In the genomic region with DNA sequence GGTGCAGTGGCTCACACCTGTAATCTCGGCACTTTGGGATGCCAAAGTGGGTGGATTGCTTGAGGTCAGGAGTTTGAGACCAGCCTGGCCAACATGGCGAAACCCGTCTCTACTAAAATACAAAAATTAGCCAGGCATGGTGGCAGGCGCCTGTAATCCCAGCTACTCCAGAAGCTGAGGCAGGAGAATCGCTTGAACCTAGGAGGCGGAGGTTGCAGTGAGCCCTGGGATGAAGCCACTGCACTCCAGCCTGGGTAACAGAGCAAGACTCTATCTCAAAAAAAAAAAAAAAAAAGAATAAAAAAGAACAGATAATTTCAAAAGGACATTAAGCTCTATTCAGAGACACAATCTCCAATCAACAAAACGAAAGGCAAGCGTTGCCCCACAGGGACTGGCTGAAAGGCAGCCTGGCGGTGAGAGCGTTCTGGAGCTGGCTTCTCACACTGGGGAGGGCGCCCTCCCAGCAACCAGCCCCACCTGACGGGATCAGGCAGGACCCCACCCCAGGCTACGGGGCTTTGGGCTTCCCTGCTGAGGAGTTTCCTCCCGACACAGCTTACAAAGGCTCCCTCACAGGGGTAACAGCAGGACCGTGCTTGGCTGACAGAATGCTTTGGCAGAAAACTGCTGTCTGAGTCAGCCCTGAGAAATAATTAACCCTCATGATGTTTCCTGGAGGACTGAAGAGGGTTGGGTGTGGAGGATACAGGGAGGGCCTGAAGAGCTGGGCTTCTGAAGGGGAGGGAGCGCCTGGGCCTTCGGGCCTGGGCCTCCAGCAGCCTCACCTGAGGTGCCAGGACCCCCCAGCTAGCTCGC, we compare ENCODE assay signal across 9 cellular contexts. TPM values are rescaled to one million over a fixed set of nuclear protein-coding genes. Genes with fewer than 3 reads are reported as not detected.
DNase-seq lines count a peak whose midpoint lies in the region; ATAC-seq, FAIRE-seq and TF ChIP-seq lines count a peak whose summit lies in the region.
"Had no signal": no experiment of that assay in that cellular context is flagged by ENCODE, and none has a peak within 500 bp of the region (broad histone marks: within the 10 kb centered on the region; RNA-seq: fewer than 3 reads in every experiment).

No MANE protein-coding gene starts in this region.

- H3K4me3 ChIP-seq in BE2C (ENCODE audit: low read depth, low read length), result peak overlapping the region; percentile 39

- no peak; the same call in 1 of the 2 replicates for TF ChIP-seq CTCF in BE2C (IDR thresholded peaks at IDR 0.05; ENCODE audit: low read depth, low read length)

- no peaks in the 10 kb centered on the region for H3K4me1 ChIP-seq in BE2C

- no peak for TF ChIP-seq POLR2A in GM12892 (IDR thresholded peaks at IDR 0.05; ENCODE audit: low read depth, low read length)

- no peak for ATAC-seq in HG02588 (IDR thresholded peaks at IDR 0.05; ENCODE audit: unreplicated experiment)

- DNase-seq in BE2C, result peak; percentile 43
- DNase-seq in LHCN-M2 (ENCODE audit: low read depth), result peak; percentile 76
- DNase-seq in amniotic stem cell (lab: John Stamatoyannopoulos, UW), result peak; percentile 64
- DNase-seq in hepatic stellate cell (ENCODE audit: low spot score), result peak; percentile 79
- DNase-seq in retina, result peak; percentile 73
- DNase-seq in OCI-M1 (lab: John Stamatoyannopoulos, UW), result no peak
- DNase-seq in GM12892 (ENCODE audit: insufficient read length), result no peak
- DNase-seq: activated naive CD8-positive, alpha-beta T cell treated with anti-CD3 and anti-CD28 coated beads, Interleukin-2, amount 10 ng/mL, durations not matched to agents 7 days and 5 days had no signal

- H3K27me3 ChIP-seq in BE2C, result no peaks in the 10 kb centered on the region

- no peaks in the 10 kb centered on the region for H3K36me3 ChIP-seq in BE2C

- no peak for FAIRE-seq in GM12892 (lab: Jason Lieb, UNC)

- no peaks in the 10 kb centered on the region for H3K9me3 ChIP-seq in BE2C

RNA-seq across cellular contexts. Expression of gene SRP9, which starts 31.1 kb away (rescaled TPM):
- 555 TPM for polyA plus RNA-seq in BE2C (2012; ENCODE audit: insufficient read depth, insufficient read length, low read depth)
- 407 and 426 TPM in 2 replicates for total RNA-seq in LHCN-M2 (2014; rRNA removed)
- 181 TPM for polyA plus RNA-seq in LHCN-M2 (2012)
- 258 TPM for polyA plus RNA-seq in GM12892 (2012; ENCODE audit: missing spikeins)

Comparison
In these comparisons a context has a peak if more than half of its experiments do, and no peak if none do; other contexts are left out.
1. DNase-seq: peak in BE2C (single experiment), LHCN-M2 (single experiment), amniotic stem cell (single experiment), hepatic stellate cell (single experiment) and retina (single experiment); none in OCI-M1 (single experiment) and GM12892 (single experiment).